Comparison of ENCODE assay signal across 5 cellular contexts in the genomic region with DNA sequence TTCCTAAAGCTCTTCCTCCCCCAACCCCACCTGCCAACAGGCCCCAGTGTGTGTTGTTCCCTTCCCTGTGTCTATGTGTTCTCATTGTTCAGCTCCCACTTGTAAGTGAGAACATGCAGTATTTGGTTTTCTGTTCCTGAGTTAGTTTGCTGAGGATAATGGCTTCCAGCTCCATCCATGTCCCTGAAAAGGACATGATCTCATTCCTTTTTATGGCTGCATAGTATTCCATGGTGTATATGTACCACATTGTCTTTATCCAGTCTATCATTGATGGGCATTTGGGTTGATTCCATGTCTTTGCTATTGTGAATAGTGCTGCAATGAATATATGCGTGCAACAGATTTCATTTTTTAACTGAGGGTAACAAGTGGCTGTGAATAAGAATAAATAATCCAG.
DNase-seq lines count a peak whose midpoint lies in the region; ATAC-seq, FAIRE-seq and TF ChIP-seq lines count a peak whose summit lies in the region.
"Not testable (repeated sequence)": the region's sequence is repeated elsewhere in the genome, so short reads cannot be mapped to it uniquely, and the experiment has no call there.

No MANE protein-coding gene starts in this region.

- H4K8ac ChIP-seq in IMR-90 (ENCODE audit: low read depth in 2 of 2, low read length in 2 of 2) = not testable (repeated sequence)

- H3K4me1 ChIP-seq in HEK293 (ENCODE audit: control insufficient read depth, insufficient read depth, low read length) (peaks cover 28% of the 10 kb centered on the region), IMR-90 (ENCODE audit: control insufficient read depth, insufficient read depth, low read length) (peaks cover 17% of the 10 kb centered on the region), Panc1 (ENCODE audit: control insufficient read depth, insufficient read depth, low read length) (peaks cover 82% of the 10 kb centered on the region), astrocyte (ENCODE audit: insufficient read depth, low read length) (peaks cover 16% of the 10 kb centered on the region), subcutaneous abdominal adipose tissue (ENCODE audit: control insufficient read depth in 5 of 5, insufficient read depth in 5 of 5, low read length in 5 of 5) (peaks cover 0 to 50% (median 25%) of the 10 kb centered on the region in 5 donors)

- no CpG with 5 or more reads among the region's 1 CpG for WGBS in IMR-90 (ENCODE audit: extremely low coverage in 2 of 2, insufficient read length in 1 of 2), 2 experiments

- not testable (repeated sequence) for BruUV-seq in IMR-90 (replicated peaks; lab: Mats Ljungman, UMichigan); Panc1 (replicated peaks; lab: Mats Ljungman, UMichigan)

- POLR2A ChIA-PET in HEK293 (lab: Yijun Ruan, JAX); IMR-90 (lab: Charles Lee; ENCODE audit: unreplicated experiment); Panc1 (lab: Charles Lee): not testable (repeated sequence)

- not testable (repeated sequence) for H3K9me3 Mint-ChIP-seq in astrocyte (ENCODE audit: unreplicated experiment)

- not testable (repeated sequence) for H3K4me3 ChIP-seq in HEK293 (ENCODE audit: low read depth, low read length); IMR-90 (ENCODE audit: insufficient read depth, low read depth, low read length); Panc1 (ENCODE audit: low read depth in 2 of 2, low read length in 2 of 2); astrocyte (ENCODE audit: insufficient read depth, low read depth, low read length); subcutaneous abdominal adipose tissue (ENCODE audit: low read depth in 1 of 5, low read length in 5 of 5)

- peak overlapping the region; percentile 59; the same call in 1 of the 2 replicates for H2AK5ac ChIP-seq in IMR-90 (ENCODE audit: low read depth, low read length)

- H3K27ac Mint-ChIP-seq in astrocyte (ENCODE audit: unreplicated experiment) = not testable (repeated sequence)

- dilution Hi-C loops in IMR-90 (cut with HindIII; ENCODE audit: low sequenced_read_pairs, unreplicated experiment) = not testable (repeated sequence)

- peak overlapping the region; percentile 33; the same call in 1 of the 2 replicates for H3K4ac ChIP-seq in IMR-90 (ENCODE audit: low read depth, low read length)

- ATAC-seq in IMR-90 (ENCODE audit: low read depth); Panc1: not testable (repeated sequence)

- not testable (repeated sequence) for H3K79me2 ChIP-seq in astrocyte (ENCODE audit: insufficient read depth, low read length)

- H3K27me3 Mint-ChIP-seq in astrocyte (ENCODE audit: low read depth, unreplicated experiment) = not testable (repeated sequence)

- not testable (repeated sequence) for H3K36me3 Mint-ChIP-seq in astrocyte (ENCODE audit: low read depth, unreplicated experiment)

- not testable (repeated sequence) for H3K4me3 Mint-ChIP-seq in astrocyte (ENCODE audit: unreplicated experiment)

- H2BK20ac ChIP-seq in IMR-90 (ENCODE audit: low read depth, low read length) = 0 out of 2 replicates have a peak overlapping the region, but pooled peaks have one; percentile 39

- not testable (repeated sequence) for H3K79me1 ChIP-seq in IMR-90 (ENCODE audit: low read depth in 1 of 2, low read length in 2 of 2)

- not testable (repeated sequence) for TF ChIP-seq CTCF in HEK293 (tag by site-specific recombination; IDR thresholded peaks at IDR 0.05); IMR-90 (conservative IDR thresholded peaks at IDR 0.05; ENCODE audit: low read depth, low read length); Panc1 (IDR thresholded peaks at IDR 0.05); astrocyte (IDR thresholded peaks at IDR 0.05; ENCODE audit: insufficient read depth, low read depth, low read length)

- not testable (repeated sequence) for TF ChIP-seq POLR2A in IMR-90 (IDR thresholded peaks at IDR 0.05; ENCODE audit: low read depth, low read length)

- H4K20me1 ChIP-seq in IMR-90 (ENCODE audit: insufficient read depth, low read length); astrocyte (ENCODE audit: insufficient read depth, low read length): not testable (repeated sequence)

- H2AFZ ChIP-seq in IMR-90 (replicated peaks; ENCODE audit: low read length, poor library complexity); astrocyte (ENCODE audit: low read depth, low read length): not testable (repeated sequence)

- not testable (repeated sequence) for H3K14ac ChIP-seq in IMR-90 (replicated peaks; ENCODE audit: low read depth, low read length)

- not testable (repeated sequence) for H2AK9ac ChIP-seq in IMR-90 (replicated peaks; ENCODE audit: low read depth, low read length, poor library complexity)

- not testable (repeated sequence) for H3K27ac ChIP-seq in HEK293 (ENCODE audit: extremely low read depth, low read depth, low read length); IMR-90 (ENCODE audit: insufficient read depth, low read length); astrocyte (ENCODE audit: low read depth, low read length)
- H3K27ac ChIP-seq in Panc1 (ENCODE audit: low read length) (peak overlapping the region; percentile 99), subcutaneous abdominal adipose tissue (ENCODE audit: low read depth, low read length) (peak overlapping the region; percentile 86)

- H3K9ac ChIP-seq in IMR-90 (ENCODE audit: low read depth, low read length); astrocyte (ENCODE audit: low read length); subcutaneous abdominal adipose tissue (ENCODE audit: low read length in 5 of 5): not testable (repeated sequence)

- H4K5ac ChIP-seq in IMR-90 (ENCODE audit: low read depth, low read length) = not testable (repeated sequence)

- TF ChIP-seq RAD21 in IMR-90 (IDR thresholded peaks at IDR 0.05; ENCODE audit: low read length) = not testable (repeated sequence)

- CTCF ChIA-PET in HEK293 (lab: Yijun Ruan, JAX) (interaction anchor here (0.7 to 1.4 kb wide), 3 partner anchors 24 to 314 kb away, joined by 3 read pairs; no protein-coding TSS in a partner anchor), IMR-90 (lab: Yijun Ruan, JAX) (interaction anchor here (0.5 to 0.6 kb wide), 2 partner anchors 24 to 31 kb away, joined by 3 read pairs; no protein-coding TSS in a partner anchor)
- CTCF ChIA-PET in Panc1 (lab: Charles Lee) = not testable (repeated sequence)

- not testable (repeated sequence) for H4K91ac ChIP-seq in IMR-90 (ENCODE audit: insufficient read depth, low read depth, low read length)

- not testable (repeated sequence) for H3K18ac ChIP-seq in IMR-90 (ENCODE audit: low read depth, low read length)

- H3K4me2 ChIP-seq in IMR-90 (ENCODE audit: low read depth, low read length) = not testable (repeated sequence)
- peak overlapping the region; percentile 43 for H3K4me2 ChIP-seq in astrocyte (ENCODE audit: low read length)

- H2BK15ac ChIP-seq in IMR-90 (ENCODE audit: low read depth, low read length) = not testable (repeated sequence)

- intact Hi-C loops in IMR-90 (cut with micrococcal nuclease) = not testable (repeated sequence)
- intact Hi-C loops in Panc1 (cut with micrococcal nuclease; ENCODE audit: unreplicated experiment) = loop anchor here (5.0 kb wide), 1 partner anchor 35 kb away; no protein-coding TSS in a partner anchor

- peaks cover 11% of the 10 kb centered on the region for H3K9me1 ChIP-seq in IMR-90 (ENCODE audit: insufficient read depth, low read length)

- not testable (repeated sequence) for H3K4me1 Mint-ChIP-seq in astrocyte (ENCODE audit: low read depth, unreplicated experiment)

- H3K27me3 ChIP-seq in IMR-90 (ENCODE audit: control insufficient read depth, insufficient read depth, low read length); Panc1 (ENCODE audit: control insufficient read depth, insufficient read depth, low read length); astrocyte (ENCODE audit: insufficient read depth, low read length); subcutaneous abdominal adipose tissue (ENCODE audit: control insufficient read depth in 5 of 5, insufficient read depth in 4 of 5, low read length in 5 of 5): not testable (repeated sequence)

- in situ Hi-C loops in IMR-90 (cut with MboI; ENCODE audit: low sequenced_read_pairs); Panc1 (cut with HindIII; ENCODE audit: low pct_unique_long_range_greater_than_20kb, low sequenced_read_pairs): not testable (repeated sequence)

- H3K56ac ChIP-seq in IMR-90 (ENCODE audit: extremely low read depth, insufficient read depth, low read length) = not testable (repeated sequence)

- not testable (repeated sequence) for H3K9me3 ChIP-seq in HEK293 (ENCODE audit: control insufficient read depth, insufficient read depth, low read depth, low read length); IMR-90 (ENCODE audit: control insufficient read depth, insufficient read depth, low read length); Panc1 (ENCODE audit: control insufficient read depth, insufficient read depth, low read depth, low read length); astrocyte (ENCODE audit: insufficient read depth, low read depth, low read length); subcutaneous abdominal adipose tissue (ENCODE audit: control insufficient read depth in 5 of 5, low read length in 5 of 5)

- FAIRE-seq in astrocyte (lab: Jason Lieb, UNC) = not testable (repeated sequence)

- DNase-seq in IMR-90; Panc1 (ENCODE audit: low read depth, low spot score); astrocyte (ENCODE audit: low read depth): not testable (repeated sequence)

- H3K23ac ChIP-seq in IMR-90 (ENCODE audit: low read depth, low read length) = not testable (repeated sequence)

- peak overlapping the region; percentile 42 for H2BK120ac ChIP-seq in IMR-90 (ENCODE audit: low read depth, low read length)

- H3K36me3 ChIP-seq in HEK293 (ENCODE audit: control insufficient read depth in 2 of 2, insufficient read depth in 1 of 2, low read length in 2 of 2); IMR-90 (ENCODE audit: control insufficient read depth, insufficient read depth, low read length); Panc1 (ENCODE audit: control insufficient read depth, insufficient read depth, low read length); astrocyte (ENCODE audit: insufficient read depth, low read length); subcutaneous abdominal adipose tissue (ENCODE audit: control insufficient read depth in 5 of 5, insufficient read depth in 5 of 5, low read length in 5 of 5): not testable (repeated sequence)

- peak overlapping the region; percentile 43 for H2BK5ac ChIP-seq in IMR-90 (ENCODE audit: low read depth, low read length, poor library complexity, severe bottlenecking)
